15 cellular contexts compared by ENCODE assay signal in the genomic region with DNA sequence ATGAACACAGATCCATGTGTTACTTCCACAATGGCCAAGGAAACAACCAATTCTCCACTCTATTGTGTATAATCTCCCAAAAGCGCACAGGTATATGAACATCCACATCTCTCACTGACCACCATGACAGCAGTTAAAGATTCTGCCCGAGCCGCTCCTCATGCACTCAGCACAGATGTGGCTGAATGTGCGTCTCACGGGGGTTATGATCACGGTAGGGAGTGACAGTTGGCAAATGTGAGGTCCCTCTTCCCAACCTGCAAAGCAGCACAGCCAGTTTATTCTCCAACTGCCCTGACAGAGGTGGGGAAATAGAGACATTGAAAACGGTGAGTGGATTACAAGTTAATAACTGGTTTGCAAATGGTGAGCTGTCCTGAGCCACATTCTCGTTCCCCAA. TPM values are rescaled to one million over a fixed set of nuclear protein-coding genes. Genes with fewer than 3 reads are reported as not detected.
DNase-seq lines count a peak whose midpoint lies in the region; TF ChIP-seq lines count a peak whose summit lies in the region.
"Had no signal": no experiment of that assay in that cellular context is flagged by ENCODE, and none has a peak within 500 bp of the region (broad histone marks: within the 10 kb centered on the region; RNA-seq: fewer than 3 reads in every experiment).

No MANE protein-coding gene starts in this region.

- peaks cover 87% of the 10 kb centered on the region for H3K79me2 ChIP-seq in OCI-LY7 (ENCODE audit: insufficient read depth, low read depth, low read length)

- H2AFZ ChIP-seq in OCI-LY7 (ENCODE audit: low read length): peak overlapping the region; percentile 23; the same call in 1 of the 2 replicates

- H3K36me3 ChIP-seq in OCI-LY7 (ENCODE audit: insufficient read depth, low read length): peaks cover 45% of the 10 kb centered on the region
- no peaks in the 10 kb centered on the region for H3K36me3 ChIP-seq in tibial artery

- H3K4me3 ChIP-seq in OCI-LY7 (ENCODE audit: low read depth, low read length, poor library complexity, severe bottlenecking): peak overlapping the region; percentile 60
- H3K4me3 ChIP-seq in tibial artery: no peak overlapping the region
- H3K4me3 ChIP-seq: BLaER1 treated with 17β-estradiol and CSF1 and Interleukin-3, amounts not matched to agents 10 nM and 100 nM had no signal

- no peaks in the 10 kb centered on the region for H3K9me2 ChIP-seq in OCI-LY7 (ENCODE audit: insufficient read depth, low read length)

- H3K4me1 ChIP-seq in OCI-LY7 (ENCODE audit: insufficient read depth, low read length, poor library complexity, severe bottlenecking) (peaks cover 90% of the 10 kb centered on the region), tibial artery (peaks cover 0 to 5% (median 0%) of the 10 kb centered on the region in 4 donors)

- no peak for TF ChIP-seq CTCF in OCI-LY7 (conservative IDR thresholded peaks at IDR 0.05; ENCODE audit: low read length)
- TF ChIP-seq CTCF in tibial artery (IDR thresholded peaks at IDR 0.05): no peak

- DNase-seq in DMS 273 (lab: John Stamatoyannopoulos, UW; ENCODE audit: unreplicated experiment) (peak; percentile 25), DMS 273 treated with DMSO at 0.1 percent for 48 hours (lab: John Stamatoyannopoulos, UW) (no peak), NAMALWA (ENCODE audit: low spot score) (peak; percentile 56), OCI-LY7 (ENCODE audit: low spot score) (no peak), NCI-H128 (lab: John Stamatoyannopoulos, UW; ENCODE audit: unreplicated experiment) (no peak), tibial artery (no peak)
- DNase-seq in activated CD8-positive, alpha-beta memory T cell treated with anti-CD3 and anti-CD28 coated beads, Interleukin-2, amount 50 U/mL, for 4 hours: no peak
- DNase-seq: AML-193; CD4-positive, CD25-positive, alpha-beta regulatory T cell; DND-41; GF-D8; HCEC 1CT; HFFc6 had no signal

- H3K27ac ChIP-seq in OCI-LY7 (ENCODE audit: low read depth, low read length, poor library complexity, severe bottlenecking) (peak overlapping the region; percentile 98), tibial artery (no peak overlapping the region)
- H3K27ac ChIP-seq: 22Rv1; BLaER1 treated with 17β-estradiol and CSF1 and Interleukin-3, amounts not matched to agents 10 nM and 100 nM had no signal

- H3K27me3 ChIP-seq in tibial artery: no peaks in the 10 kb centered on the region
- H3K27me3 ChIP-seq: BLaER1 treated with 17β-estradiol and CSF1 and Interleukin-3, amounts not matched to agents 10 nM and 100 nM had no signal

- no peaks in the 10 kb centered on the region for H4K20me1 ChIP-seq in OCI-LY7 (ENCODE audit: insufficient read depth, low read length)
- H4K20me1 ChIP-seq: BLaER1 treated with 17β-estradiol and CSF1 and Interleukin-3, amounts not matched to agents 10 nM and 100 nM had no signal

- BruUV-seq in OCI-LY7 (replicated peaks; lab: Mats Ljungman, UMichigan): no TSS peak

- H3K9me3 ChIP-seq in OCI-LY7 (ENCODE audit: low read length) (no peaks in the 10 kb centered on the region), tibial artery (no peaks in the 10 kb centered on the region)

- H3K4me2 ChIP-seq in OCI-LY7 (ENCODE audit: low read length): peak overlapping the region; percentile 85
- H3K4me2 ChIP-seq: BLaER1 treated with 17β-estradiol and CSF1 and Interleukin-3, amounts not matched to agents 10 nM and 100 nM had no signal

- CTCF ChIA-PET in OCI-LY7 (lab: Charles Lee; ENCODE audit: unreplicated experiment): interaction anchor here (0.6 kb wide), 1 partner anchor 448 kb away, joined by 3 read pairs; no protein-coding TSS in a partner anchor

- intact Hi-C loops in OCI-LY7 (cut with micrococcal nuclease; ENCODE audit: unreplicated experiment) (no loop called here), tibial artery (cut with DNase I; ENCODE audit: low total_unique reads) (no loop called here)

- POLR2A ChIA-PET in OCI-LY7 (lab: Charles Lee): interaction anchor here (0.7 to 5.4 kb wide), 6 partner anchors 11 to 115 kb away, joined by 3 to 55 read pairs (median 6); no protein-coding TSS in a partner anchor

RNA-seq across cellular contexts. Expression of a gene that starts 17.6 kb away (rescaled TPM):
- total RNA-seq in OCI-LY7 (2014; rRNA removed; shearing (Covaris generic)): 67.2 and 87.3 TPM in 2 replicates
- total RNA-seq in OCI-LY7 (2022): 151 and 168 TPM in 2 replicates

Comparison
In these comparisons a context has a peak if more than half of its experiments do, and no peak if none do; other contexts are left out.
1. DNase-seq: peak in DMS 273 (single experiment) and NAMALWA (single experiment); none in DMS 273 treated with DMSO at 0.1 percent for 48 hours (single experiment), OCI-LY7 (single experiment), NCI-H128 (single experiment), activated CD8-positive, alpha-beta memory T cell treated with anti-CD3 and anti-CD28 coated beads, Interleukin-2, amount 50 U/mL, for 4 hours (single experiment) and tibial artery (0 of 2).